17 cellular contexts compared by ENCODE assay signal in the genomic region with DNA sequence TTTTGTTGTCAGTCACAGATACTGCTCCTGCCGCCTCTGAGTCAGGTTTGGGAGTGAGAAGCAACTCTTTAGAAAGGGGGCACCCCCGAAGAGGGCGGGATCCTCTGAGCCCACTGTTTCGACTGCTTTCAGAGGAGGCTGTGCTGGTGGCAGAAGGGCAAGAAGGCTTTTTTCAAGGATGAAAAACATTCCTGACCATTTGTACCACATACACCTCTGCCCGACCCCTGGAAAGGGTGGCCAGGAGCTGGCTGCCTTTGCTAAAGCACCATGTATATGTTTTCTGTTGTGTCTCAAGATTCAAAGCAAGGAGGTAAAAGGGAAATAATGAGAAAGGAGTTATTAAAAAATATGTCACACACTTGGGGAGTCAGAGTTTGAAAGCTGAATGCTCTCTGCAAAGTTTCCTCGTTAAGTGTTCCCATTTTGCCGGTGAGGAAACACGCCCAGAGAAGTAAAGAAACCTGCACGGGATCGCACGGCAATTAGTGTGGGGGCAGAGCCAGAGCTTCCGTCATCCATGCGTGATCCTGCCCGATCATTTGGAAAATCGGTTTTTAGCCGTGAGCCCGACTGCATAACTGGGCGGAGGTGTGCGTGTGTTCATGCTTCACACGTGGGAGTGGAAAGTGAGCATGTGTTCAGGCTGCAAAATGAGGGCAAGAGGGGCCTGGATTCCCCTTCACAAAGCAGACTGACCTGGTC.
"Had no signal": no experiment of that assay in that cellular context is flagged by ENCODE, and none has a peak within 500 bp of the region (broad histone marks: within the 10 kb centered on the region; RNA-seq: fewer than 3 reads in every experiment).

No MANE protein-coding gene starts in this region.

- H3K4me1 Mint-ChIP-seq: activated T-helper 17 cell treated with anti-CD3 and anti-CD28 coated beads, Interleukin-2, amount 50 U/mL, for 72 hours had no signal

- H3K36me3 ChIP-seq: ascending aorta, cardiac muscle cell, stomach, thoracic aorta had no signal

- H3K27me3 ChIP-seq: ascending aorta, cardiac muscle cell had no signal

- DNase-seq: activated CD4-positive, CD25-positive, alpha-beta regulatory T cell treated with anti-CD3 and anti-CD28 coated beads, Interleukin-2, amount 50 U/mL, for 72 hours; activated naive CD4-positive, alpha-beta T cell treated with Interleukin-2 at 50 U/mL for 16 hours; hypothalamus; psoas muscle; stimulated activated CD4-positive, alpha-beta T cell treated with anti-CD3 and anti-CD28 coated beads, Interleukin-12 subunit alpha, Interleukin-12 subunit beta, amount 100 ng/mL, for 4 hours; stimulated activated CD4-positive, alpha-beta T cell treated with anti-CD3 and anti-CD28 coated beads, Interleukin-2, amount 100 ng/mL, for 24 hours; stomach; T-helper 2 cell had no signal

- H3K27me3 Mint-ChIP-seq: activated T-helper 17 cell treated with anti-CD3 and anti-CD28 coated beads, Interleukin-2, amount 50 U/mL, for 72 hours had no signal

- H3K9me3 ChIP-seq: ascending aorta, psoas muscle, stomach, thoracic aorta had no signal

- H3K27ac Mint-ChIP-seq: activated T-helper 17 cell treated with anti-CD3 and anti-CD28 coated beads, Interleukin-2, amount 50 U/mL, for 72 hours; natural killer cell treated with Interleukin-12 subunit alpha and Interleukin-12 subunit beta and Interleukin-15 and Interleukin-18, amount 100 ng/mL, for 72 hours had no signal

- H3K4me3 ChIP-seq: ascending aorta, cardiac muscle cell, psoas muscle, stomach, thoracic aorta had no signal

- H3K27ac ChIP-seq: ascending aorta, cardiac muscle cell, psoas muscle, stomach, thoracic aorta had no signal

- ATAC-seq: activated T-helper 17 cell treated with anti-CD3 and anti-CD28 coated beads, Interleukin-2, amount 50 U/mL, for 72 hours; psoas muscle had no signal

- H3K36me3 Mint-ChIP-seq: natural killer cell treated with Interleukin-12 subunit alpha and Interleukin-12 subunit beta and Interleukin-15 and Interleukin-18, amount 100 ng/mL, for 72 hours had no signal

- H3K9me3 Mint-ChIP-seq: activated T-helper 17 cell treated with anti-CD3 and anti-CD28 coated beads, Interleukin-2, amount 50 U/mL, for 72 hours; natural killer cell treated with Interleukin-12 subunit alpha and Interleukin-12 subunit beta and Interleukin-15 and Interleukin-18, amount 100 ng/mL, for 72 hours had no signal

- H3K4me1 ChIP-seq: ascending aorta, psoas muscle, stomach had no signal

- FAIRE-seq: colon, endometrium, kidney, urothelium cell line had no signal

- H3K4me3 Mint-ChIP-seq: activated T-helper 17 cell treated with anti-CD3 and anti-CD28 coated beads, Interleukin-2, amount 50 U/mL, for 72 hours; natural killer cell treated with Interleukin-12 subunit alpha and Interleukin-12 subunit beta and Interleukin-15 and Interleukin-18, amount 100 ng/mL, for 72 hours had no signal
